ENCODE assay signal across 1 cellular context in the genomic region with DNA sequence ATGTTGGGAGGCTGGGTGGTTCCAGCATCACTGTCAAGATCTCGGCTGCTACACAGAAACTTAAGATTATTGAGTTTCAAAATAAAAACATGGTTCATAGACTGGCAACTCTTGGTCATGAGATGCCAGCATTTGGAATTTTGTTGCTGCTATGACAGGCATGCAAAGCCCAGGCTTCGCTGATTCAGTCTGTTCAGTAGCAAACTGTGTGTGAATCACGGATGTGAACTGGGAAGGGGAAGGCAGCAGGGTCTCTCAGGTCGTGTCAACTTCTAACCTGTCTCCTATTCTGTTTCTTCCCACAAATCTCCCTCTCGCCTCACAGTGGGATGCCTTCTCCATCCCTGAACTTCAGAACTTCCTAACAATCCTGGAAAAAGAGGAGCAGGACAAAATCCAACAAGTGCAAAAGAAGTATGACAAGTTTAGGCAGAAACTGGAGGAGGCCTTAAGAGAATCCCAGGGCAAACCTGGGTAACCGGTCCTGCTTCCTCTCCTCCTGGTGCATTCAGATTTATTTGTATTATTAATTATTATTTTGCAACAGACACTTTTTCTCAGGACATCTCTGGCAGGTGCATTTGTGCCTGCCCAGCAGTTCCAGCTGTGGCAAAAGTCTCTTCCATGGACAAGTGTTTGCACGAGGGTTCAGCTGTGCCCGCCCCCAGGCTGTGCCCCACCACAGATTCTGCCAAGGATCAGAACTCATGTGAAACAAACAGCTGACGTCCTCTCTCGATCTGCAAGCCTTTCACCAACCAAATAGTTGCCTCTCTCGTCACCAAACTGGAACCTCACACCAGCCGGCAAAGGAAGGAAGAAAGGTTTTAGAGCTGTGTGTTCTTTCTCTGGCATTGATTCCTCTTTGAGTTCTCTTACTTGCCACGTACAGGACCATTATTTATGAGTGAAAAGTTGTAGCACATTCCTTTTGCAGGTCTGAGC.
TF ChIP-seq lines count a peak whose summit lies in the region.

No MANE protein-coding gene starts in this region.

TF ChIP-seq in SK-N-SH, 30 proteins besides CTCF, POLR2A, EP300 and RAD21:
- no peak for TF ChIP-seq SIN3A (IDR thresholded peaks at IDR 0.05; ENCODE audit: borderline replicate concordance, low read depth, low read length)
- TF ChIP-seq, protein P1, sequence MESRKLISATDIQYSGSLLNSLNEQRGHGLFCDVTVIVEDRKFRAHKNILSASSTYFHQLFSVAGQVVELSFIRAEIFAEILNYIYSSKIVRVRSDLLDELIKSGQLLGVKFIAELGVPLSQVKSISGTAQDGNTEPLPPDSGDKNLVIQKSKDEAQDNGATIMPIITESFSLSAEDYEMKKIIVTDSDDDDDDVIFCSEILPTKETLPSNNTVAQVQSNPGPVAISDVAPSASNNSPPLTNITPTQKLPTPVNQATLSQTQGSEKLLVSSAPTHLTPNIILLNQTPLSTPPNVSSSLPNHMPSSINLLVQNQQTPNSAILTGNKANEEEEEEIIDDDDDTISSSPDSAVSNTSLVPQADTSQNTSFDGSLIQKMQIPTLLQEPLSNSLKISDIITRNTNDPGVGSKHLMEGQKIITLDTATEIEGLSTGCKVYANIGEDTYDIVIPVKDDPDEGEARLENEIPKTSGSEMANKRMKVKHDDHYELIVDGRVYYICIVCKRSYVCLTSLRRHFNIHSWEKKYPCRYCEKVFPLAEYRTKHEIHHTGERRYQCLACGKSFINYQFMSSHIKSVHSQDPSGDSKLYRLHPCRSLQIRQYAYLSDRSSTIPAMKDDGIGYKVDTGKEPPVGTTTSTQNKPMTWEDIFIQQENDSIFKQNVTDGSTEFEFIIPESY (IDR thresholded peaks at IDR 0.05; ENCODE audit: borderline replicate concordance, low read depth), result no peak
- no peak for TF ChIP-seq FOXJ3 (CRISPR knock-in tag; IDR thresholded peaks at IDR 0.05)
- TF ChIP-seq, protein P2, sequence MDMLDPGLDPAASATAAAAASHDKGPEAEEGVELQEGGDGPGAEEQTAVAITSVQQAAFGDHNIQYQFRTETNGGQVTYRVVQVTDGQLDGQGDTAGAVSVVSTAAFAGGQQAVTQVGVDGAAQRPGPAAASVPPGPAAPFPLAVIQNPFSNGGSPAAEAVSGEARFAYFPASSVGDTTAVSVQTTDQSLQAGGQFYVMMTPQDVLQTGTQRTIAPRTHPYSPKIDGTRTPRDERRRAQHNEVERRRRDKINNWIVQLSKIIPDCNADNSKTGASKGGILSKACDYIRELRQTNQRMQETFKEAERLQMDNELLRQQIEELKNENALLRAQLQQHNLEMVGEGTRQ (IDR thresholded peaks at IDR 0.05; ENCODE audit: borderline replicate concordance, low read depth, low read length), result no peak
- TF ChIP-seq IRF3 (IDR thresholded peaks at IDR 0.05; ENCODE audit: low read depth, low read length), result no peak
- no peak for TF ChIP-seq MAX (IDR thresholded peaks at IDR 0.05; ENCODE audit: low read depth)
TF ChIP-seq in SK-N-SH: peak in this region for 0.
